ENCODE assay signal across 8 cellular contexts in genomic region chr11:79062814-79063762, GRCh38.
DNase-seq lines count a peak whose midpoint lies in the region; ATAC-seq and TF ChIP-seq lines count a peak whose summit lies in the region.

No MANE protein-coding gene starts in this region.

- 72% methylated on average over 16 of the region's 16 CpGs for WGBS in liver

- no peak overlapping the region for H3K4me3 ChIP-seq in liver (ENCODE audit: low read depth in 1 of 3, low read length in 3 of 3)

- no peaks in the 10 kb centered on the region for H3K4me1 ChIP-seq in liver (ENCODE audit: control insufficient read depth in 4 of 4, insufficient read depth in 4 of 4, low read length in 3 of 4)

- DNase-seq in COR-L47 (lab: John Stamatoyannopoulos, UW) (peak; percentile 10), HuH-7.5 (ENCODE audit: low spot score) (peak; percentile 53), astrocyte of the hippocampus (ENCODE audit: low read depth, low spot score) (peak; percentile 69), NOMO-1 treated with DMSO at 0.1 percent for 48 hours (lab: John Stamatoyannopoulos, UW; ENCODE audit: unreplicated experiment) (no peak), UCSD-AML1 (lab: John Stamatoyannopoulos, UW; ENCODE audit: unreplicated experiment) (no peak), GOT3 (lab: John Stamatoyannopoulos, UW) (no peak)

- no peaks in the 10 kb centered on the region for H3K27me3 ChIP-seq in liver (ENCODE audit: control insufficient read depth in 4 of 4, insufficient read depth in 4 of 4, low read length in 3 of 4)

- no peak overlapping the region for H3K27ac ChIP-seq in liver (ENCODE audit: low read depth in 1 of 2, low read length in 2 of 2)

- ATAC-seq in GM18517 (IDR thresholded peaks at IDR 0.05; ENCODE audit: unreplicated experiment), result no peak

- H3K9me3 ChIP-seq in liver (ENCODE audit: control insufficient read depth in 4 of 4, low read length in 3 of 4), result no peaks in the 10 kb centered on the region

- peak in 1 of 2 donors; percentile 60 for TF ChIP-seq RAD21 in liver (IDR thresholded peaks at IDR 0.05)

- H3K36me3 ChIP-seq in liver (ENCODE audit: control insufficient read depth in 4 of 4, insufficient read depth in 3 of 4, low read depth in 1 of 4, low read length in 3 of 4), result no peaks in the 10 kb centered on the region

- TF ChIP-seq CTCF in liver (IDR thresholded peaks at IDR 0.05; ENCODE audit: low read depth, low read length, missing input control), result peak; percentile 11

- H3K9ac ChIP-seq in liver (ENCODE audit: low read depth in 1 of 2, low read length in 2 of 2), result no peak overlapping the region

TF ChIP-seq in liver, 16 proteins besides CTCF, POLR2A, EP300 and RAD21:
- TF ChIP-seq NR2F2 (IDR thresholded peaks at IDR 0.05), result no peak

Comparison
In these comparisons a context has a peak if more than half of its experiments do, and no peak if none do; other contexts are left out.
1. DNase-seq: peak in COR-L47 (single experiment), HuH-7.5 (single experiment) and astrocyte of the hippocampus (single experiment); none in NOMO-1 treated with DMSO at 0.1 percent for 48 hours (single experiment), UCSD-AML1 (single experiment) and GOT3 (single experiment).